23 cellular contexts compared by ENCODE assay signal in the genomic region with DNA sequence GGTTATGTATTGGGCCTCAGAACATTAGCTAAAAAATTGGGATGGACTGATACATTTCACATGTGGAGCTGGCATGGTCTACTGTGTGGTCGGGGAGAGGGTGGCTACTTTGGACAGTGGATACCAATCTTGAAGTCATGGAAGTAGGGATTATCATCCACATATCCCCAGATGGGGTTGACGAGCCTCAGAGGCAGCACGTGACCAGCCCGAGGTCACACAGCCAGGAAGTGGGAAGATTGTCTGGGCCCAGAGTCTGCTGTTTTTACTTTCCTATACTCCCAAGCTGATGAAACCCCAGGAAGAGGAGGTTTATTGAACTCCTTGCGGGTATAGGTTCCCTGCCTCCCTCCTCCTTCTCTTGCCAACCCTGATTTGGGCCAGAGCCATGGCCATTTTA.
"Had no signal": no experiment of that assay in that cellular context is flagged by ENCODE, and none has a peak within 500 bp of the region (broad histone marks: within the 10 kb centered on the region; RNA-seq: fewer than 3 reads in every experiment).

No MANE protein-coding gene starts in this region.

- FAIRE-seq: colon, endometrium, islet of Langerhans, keratinocyte had no signal

- H3K4me1 ChIP-seq: left lung had no signal

- H3K36me3 ChIP-seq: esophagus squamous epithelium, heart right ventricle, left lung, lower lobe of right lung had no signal

- H3K9me3 ChIP-seq: esophagus squamous epithelium, heart right ventricle, left lung, lower lobe of right lung had no signal

- H3K27me3 ChIP-seq: left lung had no signal

- DNase-seq: cortex of kidney; effector CD8-positive, alpha-beta T cell; effector memory CD8-positive, alpha-beta T cell; erythroblast; esophagus squamous epithelium; foreskin fibroblast; foreskin melanocyte; glutamatergic neuron; head of caudate nucleus; heart right ventricle; hippocampal formation; left cardiac atrium; left lung; left ventricle myocardium superior; lower lobe of right lung; mesendoderm; midbrain had no signal

- H3K27ac ChIP-seq: epithelial cell of prostate, esophagus squamous epithelium, heart right ventricle, left lung, lower lobe of right lung had no signal

- ATAC-seq: effector memory CD8-positive, alpha-beta T cell; esophagus mucosa; heart right ventricle; left cardiac atrium; left lung; left ventricle myocardium superior; lower lobe of right lung had no signal

- H3K4me3 ChIP-seq: esophagus squamous epithelium, heart right ventricle, left lung, lower lobe of right lung had no signal
